In the genomic region with DNA sequence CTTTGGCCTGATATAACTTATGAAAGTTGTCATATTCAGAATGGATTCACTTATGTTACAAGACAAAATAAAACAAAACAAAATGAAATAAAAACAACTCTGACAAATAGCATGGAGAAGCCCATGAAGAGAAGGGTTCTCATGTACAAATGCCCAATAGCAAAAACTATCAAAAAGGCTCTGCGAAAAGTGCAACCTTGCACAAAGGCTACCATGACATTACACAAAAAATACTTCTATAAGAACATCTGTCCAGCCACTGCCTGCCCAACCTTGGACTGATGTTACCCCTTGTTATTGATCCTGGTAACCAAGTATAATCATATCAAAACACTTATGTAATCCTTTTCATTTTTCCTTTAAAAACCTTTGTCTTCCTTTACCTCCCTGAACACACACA, we compare ENCODE assay signal across 5 cellular contexts.
"Had no signal": no experiment of that assay in that cellular context is flagged by ENCODE, and none has a peak within 500 bp of the region (broad histone marks: within the 10 kb centered on the region; RNA-seq: fewer than 3 reads in every experiment).

No MANE protein-coding gene starts in this region.

- H3K27ac Mint-ChIP-seq: IgD-negative memory B cell had no signal

- H3K9ac ChIP-seq: KMS-11 had no signal

- H3K27ac ChIP-seq: HL-60, KMS-11 had no signal

- H3K36me3 Mint-ChIP-seq: IgD-negative memory B cell had no signal

- DNase-seq: KBM-7, KG1 had no signal

- H3K4me1 Mint-ChIP-seq: IgD-negative memory B cell had no signal

- H3K4me2 ChIP-seq: KMS-11 had no signal

- H3K4me3 Mint-ChIP-seq: IgD-negative memory B cell had no signal
